ENCODE assay signal across 1 cellular context in genomic region chr18:42446195-42446594, GRCh38.
TF ChIP-seq lines count a peak whose summit lies in the region.

No MANE protein-coding gene starts in this region.

TF ChIP-seq in HepG2, 621 proteins besides CTCF, POLR2A, EP300 and RAD21 (continued from another document and continues in another):
- no peak for TF ChIP-seq HIC2 (CRISPR knock-in tag; IDR thresholded peaks at IDR 0.05; ENCODE audit: low read depth)
- TF ChIP-seq ZSCAN25 (CRISPR knock-in tag; IDR thresholded peaks at IDR 0.05), result no peak
- no peak for TF ChIP-seq KIAA2018 (CRISPR knock-in tag; IDR thresholded peaks at IDR 0.05; ENCODE audit: borderline replicate concordance)
- no peak for TF ChIP-seq ZNF883 (CRISPR knock-in tag; IDR thresholded peaks at IDR 0.05; ENCODE audit: not compliant biosample characterization)
- no peak for TF ChIP-seq SCMH1 (CRISPR knock-in tag; IDR thresholded peaks at IDR 0.05; ENCODE audit: borderline replicate concordance)
- TF ChIP-seq ZFX (CRISPR knock-in tag; IDR thresholded peaks at IDR 0.05; ENCODE audit: low read depth), result no peak
- no peak for TF ChIP-seq NFKB2 (CRISPR knock-in tag; IDR thresholded peaks at IDR 0.05; ENCODE audit: borderline replicate concordance)
- TF ChIP-seq EED (CRISPR knock-in tag; IDR thresholded peaks at IDR 0.05), result no peak
- TF ChIP-seq STAG1 (CRISPR knock-in tag; IDR thresholded peaks at IDR 0.05), result no peak
- peak; percentile 94 for TF ChIP-seq RARA (CRISPR knock-in tag; IDR thresholded peaks at IDR 0.05)
- TF ChIP-seq GLMP (CRISPR knock-in tag; IDR thresholded peaks at IDR 0.05; ENCODE audit: borderline replicate concordance), result no peak
- TF ChIP-seq ZNF557 (CRISPR knock-in tag; IDR thresholded peaks at IDR 0.05), result no peak
- peak; percentile 68 for TF ChIP-seq HDAC1 (CRISPR knock-in tag; IDR thresholded peaks at IDR 0.05)
- TF ChIP-seq RERE (CRISPR knock-in tag; IDR thresholded peaks at IDR 0.05; ENCODE audit: low read depth), result peak; percentile 75; the same call in 1 of the 2 replicates
- peak; percentile 27; the same call in 1 of the 2 replicates for TF ChIP-seq TCF7 (IDR thresholded peaks at IDR 0.05; ENCODE audit: low read depth)
- no peak for TF ChIP-seq ZNF781 (CRISPR knock-in tag; IDR thresholded peaks at IDR 0.05; ENCODE audit: borderline replicate concordance, not compliant biosample characterization)
- TF ChIP-seq ZNF704 (CRISPR knock-in tag; IDR thresholded peaks at IDR 0.05; ENCODE audit: borderline replicate concordance), result no peak
- no peak for TF ChIP-seq POGK (CRISPR knock-in tag; conservative IDR thresholded peaks at IDR 0.05)
- no peak for TF ChIP-seq TFDP2 (CRISPR knock-in tag; IDR thresholded peaks at IDR 0.05)
- TF ChIP-seq ZNF207 (IDR thresholded peaks at IDR 0.05; ENCODE audit: borderline replicate concordance), result no peak
- TF ChIP-seq DNMT3B (CRISPR knock-in tag; conservative IDR thresholded peaks at IDR 0.05), result no peak
- no peak for TF ChIP-seq CREM (IDR thresholded peaks at IDR 0.05)
- no peak for TF ChIP-seq CREM (CRISPR knock-in tag; IDR thresholded peaks at IDR 0.05)
- TF ChIP-seq ZBTB46 (CRISPR knock-in tag; IDR thresholded peaks at IDR 0.05; ENCODE audit: borderline replicate concordance), result no peak
- no peak for TF ChIP-seq ETS1 (CRISPR knock-in tag; IDR thresholded peaks at IDR 0.05)
- no peak for TF ChIP-seq ZFP36L1 (CRISPR knock-in tag; IDR thresholded peaks at IDR 0.05)
